Comparison of ENCODE assay signal across 1 cellular context in genomic region chr2:168456526-168457176, GRCh38.
TF ChIP-seq lines count a peak whose summit lies in the region.

No MANE protein-coding gene starts in this region.

TF ChIP-seq in HepG2, 621 proteins besides CTCF, POLR2A, EP300 and RAD21 (continued from another document and continues in another):
- TF ChIP-seq ELK4 (CRISPR knock-in tag; IDR thresholded peaks at IDR 0.05; ENCODE audit: borderline replicate concordance) (no peak), ZNF143 (CRISPR knock-in tag; IDR thresholded peaks at IDR 0.05) (no peak), PPARG (CRISPR knock-in tag; conservative IDR thresholded peaks at IDR 0.05) (peak; percentile 15; the same call in 1 of the 2 replicates), TBL1XR1 (IDR thresholded peaks at IDR 0.05; ENCODE audit: borderline replicate concordance, low read length, partially characterized antibody) (no peak), CSRNP1 (CRISPR knock-in tag; IDR thresholded peaks at IDR 0.05) (no peak), ZNF672 (CRISPR knock-in tag; IDR thresholded peaks at IDR 0.05) (no peak; the same call in 1 of the 2 replicates), NFIC (IDR thresholded peaks at IDR 0.05; ENCODE audit: low read length) (no peak), MED8 (CRISPR knock-in tag; IDR thresholded peaks at IDR 0.05; ENCODE audit: insufficient replicate concordance) (no peak), ZNF652 (CRISPR knock-in tag; IDR thresholded peaks at IDR 0.05; ENCODE audit: borderline replicate concordance, low read depth) (no peak; the same call in 1 of the 2 replicates), PREB (CRISPR knock-in tag; IDR thresholded peaks at IDR 0.05) (no peak), TIGD3 (CRISPR knock-in tag; IDR thresholded peaks at IDR 0.05; ENCODE audit: borderline replicate concordance) (no peak), PAX8 (CRISPR knock-in tag; IDR thresholded peaks at IDR 0.05; ENCODE audit: borderline replicate concordance) (no peak), ZSCAN5A (CRISPR knock-in tag; IDR thresholded peaks at IDR 0.05; ENCODE audit: borderline replicate concordance) (no peak), ZNF816 (CRISPR knock-in tag; IDR thresholded peaks at IDR 0.05; ENCODE audit: borderline replicate concordance) (no peak), ZNF576 (CRISPR knock-in tag; IDR thresholded peaks at IDR 0.05) (no peak), KLF6 (CRISPR knock-in tag; IDR thresholded peaks at IDR 0.05) (no peak; the same call in 1 of the 2 replicates), ZHX2 (IDR thresholded peaks at IDR 0.05; ENCODE audit: low read depth) (no peak), ZHX2 (CRISPR knock-in tag; IDR thresholded peaks at IDR 0.05; ENCODE audit: borderline replicate concordance) (no peak), ZBED4 (CRISPR knock-in tag; IDR thresholded peaks at IDR 0.05; ENCODE audit: borderline replicate concordance) (no peak), GPBP1L1 (CRISPR knock-in tag; IDR thresholded peaks at IDR 0.05) (no peak), SALL2 (CRISPR knock-in tag; IDR thresholded peaks at IDR 0.05) (no peak; the same call in 1 of the 2 replicates), CEBPZ (IDR thresholded peaks at IDR 0.05; ENCODE audit: low read length) (no peak), MAFK (conservative IDR thresholded peaks at IDR 0.05 in 1 of 2, IDR thresholded peaks at IDR 0.05 in 1 of 2; ENCODE audit: low read length in 2 of 2) (no peak), HBP1 (CRISPR knock-in tag; IDR thresholded peaks at IDR 0.05; ENCODE audit: low read depth) (peak; percentile 64; the same call in 1 of the 2 replicates), MXD3 (CRISPR knock-in tag; IDR thresholded peaks at IDR 0.05) (no peak; the same call in 1 of the 2 replicates), HES4 (CRISPR knock-in tag; IDR thresholded peaks at IDR 0.05; ENCODE audit: borderline replicate concordance) (peak; percentile 83), POGZ (CRISPR knock-in tag; IDR thresholded peaks at IDR 0.05) (0 out of 2 replicates have a peak, but pooled peaks have one; percentile 42), SMARCC2 (IDR thresholded peaks at IDR 0.05) (no peak)
